Comparison of ENCODE assay signal across 1 cellular context in the genomic region with DNA sequence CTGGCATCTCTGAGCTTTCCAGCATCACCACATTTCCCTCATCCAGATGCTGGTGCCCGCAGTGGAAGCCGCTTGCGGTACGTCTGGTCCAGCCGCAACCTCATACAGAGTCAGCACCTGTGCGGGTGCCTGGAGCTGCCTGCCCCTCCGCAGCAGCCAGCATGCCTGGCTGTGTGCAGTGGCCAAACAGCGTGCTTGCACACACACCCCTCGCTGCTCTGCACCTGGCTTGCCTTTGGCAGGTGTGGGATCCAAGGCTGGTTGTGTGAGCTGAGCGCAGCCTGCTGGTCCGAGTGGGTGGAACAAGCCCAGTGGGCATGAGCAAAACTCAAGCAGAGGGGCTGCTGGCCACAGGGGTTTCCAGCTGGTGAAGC.
TF ChIP-seq lines count a peak whose summit lies in the region.

No MANE protein-coding gene starts in this region.

TF ChIP-seq in HepG2, 621 proteins besides CTCF, POLR2A, EP300 and RAD21 (continued from another document):
- TF ChIP-seq, protein P1, sequence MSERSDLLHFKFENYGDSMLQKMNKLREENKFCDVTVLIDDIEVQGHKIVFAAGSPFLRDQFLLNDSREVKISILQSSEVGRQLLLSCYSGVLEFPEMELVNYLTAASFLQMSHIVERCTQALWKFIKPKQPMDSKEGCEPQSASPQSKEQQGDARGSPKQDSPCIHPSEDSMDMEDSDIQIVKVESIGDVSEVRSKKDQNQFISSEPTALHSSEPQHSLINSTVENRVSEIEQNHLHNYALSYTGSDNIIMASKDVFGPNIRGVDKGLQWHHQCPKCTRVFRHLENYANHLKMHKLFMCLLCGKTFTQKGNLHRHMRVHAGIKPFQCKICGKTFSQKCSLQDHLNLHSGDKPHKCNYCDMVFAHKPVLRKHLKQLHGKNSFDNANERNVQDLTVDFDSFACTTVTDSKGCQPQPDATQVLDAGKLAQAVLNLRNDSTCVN (CRISPR knock-in tag; IDR thresholded peaks at IDR 0.05; ENCODE audit: borderline replicate concordance) = 0 out of 2 replicates have a peak, but pooled peaks have one; percentile 20
